ENCODE assay signal across 24 cellular contexts in genomic region chr2:1101011-1101410, GRCh38.
"Had no signal": no experiment of that assay in that cellular context is flagged by ENCODE, and none has a peak within 500 bp of the region (broad histone marks: within the 10 kb centered on the region; RNA-seq: fewer than 3 reads in every experiment).

No MANE protein-coding gene starts in this region.

- H3K4me3 Mint-ChIP-seq: dendritic cell treated with granulocyte-macrophage colony-stimulating factor and Interleukin-4, amounts not matched to agents 40 ng/mL and 50 ng/mL, for 4 days; effector memory CD8-positive, alpha-beta T cell; endodermal cell; mesothelial cell of epicardium had no signal

- H3K9me3 Mint-ChIP-seq: dendritic cell treated with granulocyte-macrophage colony-stimulating factor and Interleukin-4, amounts not matched to agents 40 ng/mL and 50 ng/mL, for 4 days; effector memory CD8-positive, alpha-beta T cell; endodermal cell; mesothelial cell of epicardium had no signal

- H3K27me3 Mint-ChIP-seq: dendritic cell treated with granulocyte-macrophage colony-stimulating factor and Interleukin-4, amounts not matched to agents 40 ng/mL and 50 ng/mL, for 4 days had no signal

- H3K9me3 ChIP-seq: colonic mucosa, esophagus squamous epithelium, gastrocnemius medialis, heart right ventricle, left lung, lower lobe of right lung, mucosa of descending colon had no signal

- H3K27ac Mint-ChIP-seq: dendritic cell treated with granulocyte-macrophage colony-stimulating factor and Interleukin-4, amounts not matched to agents 40 ng/mL and 50 ng/mL, for 4 days; effector memory CD8-positive, alpha-beta T cell; endodermal cell; mesothelial cell of epicardium had no signal

- H3K27me3 ChIP-seq: colonic mucosa, esophagus squamous epithelium, gastrocnemius medialis, heart right ventricle, left lung had no signal

- H3K36me3 Mint-ChIP-seq: mesothelial cell of epicardium had no signal

- H3K4me1 ChIP-seq: colonic mucosa, esophagus squamous epithelium, gastrocnemius medialis, heart right ventricle, left lung, lower lobe of right lung had no signal

- ATAC-seq: effector memory CD8-positive, alpha-beta T cell; esophagus mucosa; gastrocnemius medialis; heart right ventricle; left cardiac atrium; left lung; left ventricle myocardium superior; lower lobe of right lung; mucosa of descending colon had no signal

- H3K4me1 Mint-ChIP-seq: endodermal cell, mesothelial cell of epicardium had no signal

- H3K27ac ChIP-seq: colonic mucosa, epithelial cell of prostate, esophagus squamous epithelium, gastrocnemius medialis, heart right ventricle, left lung, lower lobe of right lung had no signal

- DNase-seq: colonic mucosa; cortex of kidney; effector CD8-positive, alpha-beta T cell; effector memory CD8-positive, alpha-beta T cell; endodermal cell; erythroblast; esophagus squamous epithelium; foreskin fibroblast; foreskin melanocyte; gastrocnemius medialis; glutamatergic neuron; head of caudate nucleus; heart right ventricle; hippocampal formation; left cardiac atrium; left lung; left ventricle myocardium superior; lower lobe of right lung; mesenchymal stem cell; mucosa of descending colon had no signal
